In the genomic region with DNA sequence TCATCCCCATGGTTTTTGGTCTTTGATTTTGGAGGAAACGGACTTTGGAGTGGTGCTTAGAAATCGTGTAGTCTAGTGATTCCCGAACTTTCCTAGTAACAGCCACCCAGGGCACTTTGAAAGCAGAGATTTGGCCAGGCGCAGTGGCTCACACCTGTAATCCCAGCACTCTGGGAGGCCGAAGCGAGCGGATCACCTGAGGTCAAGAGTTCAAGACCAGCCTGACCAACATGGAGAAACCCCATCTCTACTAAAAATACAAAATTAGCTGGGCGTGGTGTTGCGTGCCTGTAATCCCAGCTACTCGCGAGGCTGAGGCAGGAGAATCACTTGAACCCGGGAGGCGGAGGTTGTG, we compare ENCODE assay signal across 7 cellular contexts. TPM values are rescaled to one million over a fixed set of nuclear protein-coding genes. Genes with fewer than 3 reads are reported as not detected.
A peak's percentile ranks its signal among the peaks of the same experiment; 100 is the strongest.
DNase-seq lines count a peak whose midpoint lies in the region; ATAC-seq and TF ChIP-seq lines count a peak whose summit lies in the region.
"Not testable (repeated sequence)": the region's sequence is repeated elsewhere in the genome, so short reads cannot be mapped to it uniquely, and the experiment has no call there.
"Had no signal": no experiment of that assay in that cellular context is flagged by ENCODE, and none has a peak within 500 bp of the region (broad histone marks: within the 10 kb centered on the region; RNA-seq: fewer than 3 reads in every experiment).

No MANE protein-coding gene starts in this region.

- peak overlapping the region; percentile 84 for H3K9ac ChIP-seq in DND-41 (ENCODE audit: low read depth, low read length)

- H3K4me1 ChIP-seq in DND-41 (ENCODE audit: insufficient read depth, low read length) (peaks cover 33% of the 10 kb centered on the region), suprapubic skin (peaks cover 30% of the 10 kb centered on the region)
- H3K4me1 ChIP-seq in RWPE2 (ENCODE audit: insufficient read depth, poor library complexity, severe bottlenecking), result not testable (repeated sequence)

- in situ Hi-C loops in astrocyte of the cerebellum (cut with HindIII; ENCODE audit: low sequenced_read_pairs), result not testable (repeated sequence)

- H3K79me2 ChIP-seq in DND-41 (ENCODE audit: insufficient read depth, low read length), result peaks cover 53% of the 10 kb centered on the region

- peak overlapping the region; percentile 95 to 97 for H3K4me3 ChIP-seq in DND-41 (ENCODE audit: low read depth in 1 of 2, low read length in 2 of 2)
- H3K4me3 ChIP-seq in RWPE2 (ENCODE audit: severe bottlenecking), result peak overlapping the region; percentile 82
- peak overlapping the region; percentile 95 for H3K4me3 ChIP-seq in astrocyte of the cerebellum (ENCODE audit: low read depth, low read length)
- H3K4me3 ChIP-seq in foreskin fibroblast (ENCODE audit: low read depth in 1 of 2, low read length in 2 of 2), result peak overlapping the region; percentile 84 to 86
- peak overlapping the region; percentile 75 for H3K4me3 ChIP-seq in suprapubic skin

- peaks cover 26% of the 10 kb centered on the region for H4K20me1 ChIP-seq in DND-41 (ENCODE audit: insufficient read depth, low read length)

- not testable (repeated sequence) for H3K27me3 Mint-ChIP-seq in naive thymus-derived CD8-positive, alpha-beta T cell

- TF ChIP-seq EP300 in suprapubic skin (IDR thresholded peaks at IDR 0.05), result not testable (repeated sequence)

- not testable (repeated sequence) for H3K27me3 ChIP-seq in DND-41 (ENCODE audit: insufficient read depth, low read length, poor library complexity); RWPE2 (ENCODE audit: insufficient read depth, poor library complexity, severe bottlenecking); suprapubic skin

- H3K4me1 Mint-ChIP-seq in naive thymus-derived CD8-positive, alpha-beta T cell, result peaks cover 17 to 42% (median 37%) of the 10 kb centered on the region in 4 donors

- H3K27ac ChIP-seq in DND-41 (ENCODE audit: low read length) (peak overlapping the region; percentile 89), RWPE2 (ENCODE audit: poor library complexity, severe bottlenecking) (peak overlapping the region; percentile 79), suprapubic skin (peak overlapping the region; percentile 95)

- peak overlapping the region; percentile 86 to 100 (median 99) for H3K4me3 Mint-ChIP-seq in naive thymus-derived CD8-positive, alpha-beta T cell

- WGBS in suprapubic skin, result 85% methylated on average over 13 of the region's 13 CpGs

- not testable (repeated sequence) for TF ChIP-seq CTCF in DND-41 (IDR thresholded peaks at IDR 0.05; ENCODE audit: borderline replicate concordance, extremely low read depth, low read length, poor library complexity, severe bottlenecking); RWPE2 (IDR thresholded peaks at IDR 0.05; ENCODE audit: poor library complexity, severe bottlenecking); astrocyte of the cerebellum (IDR thresholded peaks at IDR 0.05; ENCODE audit: low read depth, low read length, missing control alignments); foreskin fibroblast (IDR thresholded peaks at IDR 0.05; ENCODE audit: low read depth, low read length); suprapubic skin (IDR thresholded peaks at IDR 0.05)

- ATAC-seq in DND-41 (ENCODE audit: insufficient read depth, low read depth); RWPE2 (ENCODE audit: low read depth); naive thymus-derived CD8-positive, alpha-beta T cell: not testable (repeated sequence)

- H3K36me3 ChIP-seq in DND-41 (ENCODE audit: insufficient read depth, low read length) (peaks cover 70% of the 10 kb centered on the region), RWPE2 (ENCODE audit: low read depth) (peaks cover 77% of the 10 kb centered on the region), suprapubic skin (peaks cover 46% of the 10 kb centered on the region)

- H2AFZ ChIP-seq in DND-41 (ENCODE audit: low read depth, low read length), result peak overlapping the region; percentile 83

- H3K4me2 ChIP-seq in DND-41 (ENCODE audit: insufficient read depth, low read length), result peak overlapping the region; percentile 92

- POLR2A ChIA-PET in naive thymus-derived CD8-positive, alpha-beta T cell (lab: Charles Lee), result interaction anchor here (0.6 to 3.8 kb wide), 12 partner anchors 7 to 872 kb away, joined by 3 to 58 read pairs (median 4); partner anchors contain the start of genes CLTB, KIAA1191, RNF44 and TSPAN17

- not testable (repeated sequence) for TF ChIP-seq POLR2A in suprapubic skin (IDR thresholded peaks at IDR 0.05)

- peak overlapping the region; percentile 95 to 100 (median 100) for H3K27ac Mint-ChIP-seq in naive thymus-derived CD8-positive, alpha-beta T cell

- not testable (repeated sequence) for H3K9me3 ChIP-seq in DND-41 (ENCODE audit: insufficient read depth, low read length, severe bottlenecking); RWPE2 (ENCODE audit: severe bottlenecking); suprapubic skin

- H3K9me3 Mint-ChIP-seq in naive thymus-derived CD8-positive, alpha-beta T cell, result not testable (repeated sequence)

- DNase-seq in DND-41; RWPE2 (ENCODE audit: low spot score); astrocyte of the cerebellum (ENCODE audit: low read depth); foreskin fibroblast; naive thymus-derived CD8-positive, alpha-beta T cell; suprapubic skin (ENCODE audit: low spot score in 2 of 2): not testable (repeated sequence)

- peaks cover 0 to 36% (median 2%) of the 10 kb centered on the region in 3 donors for H3K36me3 Mint-ChIP-seq in naive thymus-derived CD8-positive, alpha-beta T cell

RNA-seq across cellular contexts. Expression of gene HIGD2A, which starts 1.2 kb away (rescaled TPM):
- total RNA-seq in naive thymus-derived CD8-positive, alpha-beta T cell, result 10 to 100 TPM; 75.3 to 79.3 TPM
- 100 to 1,000 TPM; 209 to 280 (median 250) TPM for polyA plus RNA-seq in naive thymus-derived CD8-positive, alpha-beta T cell
- total RNA-seq in suprapubic skin, result 100 to 1,000 TPM; 119 to 173 (median 161) TPM

RNA-seq across cellular contexts. Expression of gene NOP16, which starts 1.3 kb away (rescaled TPM):
- total RNA-seq in naive thymus-derived CD8-positive, alpha-beta T cell, result 10 to 100 TPM; 21.0 to 21.8 TPM
- 10 to 100 TPM; 19.1 to 40.5 (median 22.8) TPM for polyA plus RNA-seq in naive thymus-derived CD8-positive, alpha-beta T cell
- total RNA-seq in suprapubic skin, result 10 to 100 TPM; 21.9 to 33.9 (median 30.5) TPM

RNA-seq across cellular contexts. Expression of gene ARL10, which starts 24.5 kb away (rescaled TPM):
- total RNA-seq in naive thymus-derived CD8-positive, alpha-beta T cell, result 10 to 100 TPM; 12.7 to 15.0 TPM
- polyA plus RNA-seq in naive thymus-derived CD8-positive, alpha-beta T cell, result 1 to 10 TPM; 1.2 to 1.7 (median 1.3) TPM
- total RNA-seq in suprapubic skin, result 10 to 100 TPM in 3 of 4 donors, 1 to 10 TPM in 1; 7.1 to 36.4 (median 21.2) TPM
- total RNA-seq: NCI-H460 had no signal

RNA-seq across cellular contexts. Expression of gene CLTB, which starts 26.6 kb away (rescaled TPM):
- total RNA-seq in naive thymus-derived CD8-positive, alpha-beta T cell, result 10 to 100 TPM; 34.4 to 36.1 TPM
- 10 to 100 TPM; 69.2 to 82.7 (median 73.5) TPM for polyA plus RNA-seq in naive thymus-derived CD8-positive, alpha-beta T cell
- 100 to 1,000 TPM; 298 to 644 (median 435) TPM for total RNA-seq in suprapubic skin

RNA-seq across cellular contexts. Expression of gene KIAA1191, which starts 28.2 kb away (rescaled TPM):
- total RNA-seq in naive thymus-derived CD8-positive, alpha-beta T cell, result 10 to 100 TPM; 71.3 to 78.8 TPM
- 10 to 100 TPM; 42.3 to 50.7 (median 50.5) TPM for polyA plus RNA-seq in naive thymus-derived CD8-positive, alpha-beta T cell
- total RNA-seq in suprapubic skin, result 100 to 1,000 TPM in 3 of 4 donors, 10 to 100 TPM in 1; 98.1 to 116 (median 109) TPM
